Comparison of ENCODE assay signal across 9 cellular contexts in the genomic region with DNA sequence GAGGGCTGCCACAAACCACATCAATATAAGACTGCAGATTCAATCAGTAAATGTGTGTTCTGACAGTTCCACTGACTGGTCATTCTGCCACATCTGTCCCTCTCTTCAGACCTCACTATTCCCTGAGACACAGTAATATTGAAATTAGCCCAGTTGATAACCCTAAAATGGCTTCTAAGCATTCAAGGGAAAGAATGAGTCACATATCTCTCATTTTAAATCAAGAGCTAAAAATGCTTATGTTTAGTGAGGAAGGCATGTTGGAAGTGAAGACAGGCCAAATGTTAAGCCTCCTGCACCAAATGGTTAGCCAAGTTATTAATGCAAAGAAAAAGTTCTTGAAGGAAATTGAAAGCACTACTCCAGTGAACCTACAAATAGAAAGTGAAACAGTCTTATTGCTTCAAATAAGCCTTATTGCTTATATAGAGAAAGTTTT. TPM values are rescaled to one million over a fixed set of nuclear protein-coding genes. Genes with fewer than 3 reads are reported as not detected.
DNase-seq lines count a peak whose midpoint lies in the region; ATAC-seq and TF ChIP-seq lines count a peak whose summit lies in the region.
"Had no signal": no experiment of that assay in that cellular context is flagged by ENCODE, and none has a peak within 500 bp of the region (broad histone marks: within the 10 kb centered on the region; RNA-seq: fewer than 3 reads in every experiment).

No MANE protein-coding gene starts in this region.

- H3K27ac Mint-ChIP-seq in activated naive CD4-positive, alpha-beta T cell treated with anti-CD3 and anti-CD28 coated beads for 36 hours, result peak overlapping the region; percentile 46
- peak overlapping the region; percentile 76 for H3K27ac Mint-ChIP-seq in T-helper 2 cell treated with Interferon-gamma antibody and Interleukin-4, amounts not matched to agents 5 μg/mL and 100 μg/mL, for 36 hours
- peak overlapping the region; percentile 85 for H3K27ac Mint-ChIP-seq in stimulated activated effector memory CD8-positive, alpha-beta T cell treated with anti-CD3 and anti-CD28 coated beads, Interleukin-12 subunit alpha, Interleukin-12 subunit beta, amount 100 ng/mL, for 72 hours
- H3K27ac Mint-ChIP-seq in Calu3 (ENCODE audit: unreplicated experiment), result no peak overlapping the region

- peak; percentile 32 for DNase-seq in activated naive CD4-positive, alpha-beta T cell treated with anti-CD3 and anti-CD28 coated beads for 36 hours
- no peak for DNase-seq in activated naive CD4-positive, alpha-beta T cell (lab: John Stamatoyannopoulos, UW)
- DNase-seq in T-helper 2 cell treated with Interferon-gamma antibody and Interleukin-4, amounts not matched to agents 5 μg/mL and 100 μg/mL, for 36 hours (ENCODE audit: low spot score), result peak; percentile 35
- DNase-seq in stimulated activated effector memory CD8-positive, alpha-beta T cell treated with anti-CD3 and anti-CD28 coated beads, Interleukin-12 subunit alpha, Interleukin-12 subunit beta, amount 100 ng/mL, for 72 hours (ENCODE audit: low spot score in 2 of 2), result no peak
- DNase-seq in NCI-H446 (lab: John Stamatoyannopoulos, UW) (no peak), Calu3 (no peak), epidermal melanocyte (ENCODE audit: insufficient read length, low spot score) (no peak)
- DNase-seq: heart right ventricle had no signal

- TF ChIP-seq CTCF in Calu3 (IDR thresholded peaks at IDR 0.05; ENCODE audit: unreplicated experiment), result no peak

- ATAC-seq in HG02798 (IDR thresholded peaks at IDR 0.05; ENCODE audit: poor library complexity, unreplicated experiment), result peak; percentile 79
- peak; percentile 98 for ATAC-seq in stimulated activated effector memory CD8-positive, alpha-beta T cell treated with anti-CD3 and anti-CD28 coated beads, Interleukin-12 subunit alpha, Interleukin-12 subunit beta, amount 100 ng/mL, for 72 hours
- ATAC-seq: heart right ventricle had no signal

- CTCF ChIA-PET in activated naive CD4-positive, alpha-beta T cell treated with anti-CD3 and anti-CD28 coated beads for 36 hours (lab: Charles Lee), result no interaction called here
- CTCF ChIA-PET in Calu3 (lab: Charles Lee), result no interaction called here

- H3K4me1 Mint-ChIP-seq in activated naive CD4-positive, alpha-beta T cell treated with anti-CD3 and anti-CD28 coated beads for 36 hours (ENCODE audit: low read depth), result peaks cover 18% of the 10 kb centered on the region
- H3K4me1 Mint-ChIP-seq in T-helper 2 cell treated with Interferon-gamma antibody and Interleukin-4, amounts not matched to agents 5 μg/mL and 100 μg/mL, for 36 hours (ENCODE audit: low read depth), result peaks cover 18% of the 10 kb centered on the region
- peaks cover 18% of the 10 kb centered on the region for H3K4me1 Mint-ChIP-seq in stimulated activated effector memory CD8-positive, alpha-beta T cell treated with anti-CD3 and anti-CD28 coated beads, Interleukin-12 subunit alpha, Interleukin-12 subunit beta, amount 100 ng/mL, for 72 hours
- H3K4me1 Mint-ChIP-seq in Calu3 (ENCODE audit: low read depth, unreplicated experiment), result no peaks in the 10 kb centered on the region

- no peaks in the 10 kb centered on the region for H3K27me3 Mint-ChIP-seq in activated naive CD4-positive, alpha-beta T cell treated with anti-CD3 and anti-CD28 coated beads for 36 hours (ENCODE audit: low read depth)
- H3K27me3 Mint-ChIP-seq in T-helper 2 cell treated with Interferon-gamma antibody and Interleukin-4, amounts not matched to agents 5 μg/mL and 100 μg/mL, for 36 hours (ENCODE audit: low read depth), result no peaks in the 10 kb centered on the region
- no peaks in the 10 kb centered on the region for H3K27me3 Mint-ChIP-seq in Calu3 (ENCODE audit: unreplicated experiment)

- no peak overlapping the region for H3K4me3 Mint-ChIP-seq in activated naive CD4-positive, alpha-beta T cell treated with anti-CD3 and anti-CD28 coated beads for 36 hours
- H3K4me3 Mint-ChIP-seq in T-helper 2 cell treated with Interferon-gamma antibody and Interleukin-4, amounts not matched to agents 5 μg/mL and 100 μg/mL, for 36 hours, result peak overlapping the region; percentile 69
- H3K4me3 Mint-ChIP-seq in stimulated activated effector memory CD8-positive, alpha-beta T cell treated with anti-CD3 and anti-CD28 coated beads, Interleukin-12 subunit alpha, Interleukin-12 subunit beta, amount 100 ng/mL, for 72 hours, result peak overlapping the region; percentile 32
- no peak overlapping the region for H3K4me3 Mint-ChIP-seq in Calu3 (ENCODE audit: low read depth, unreplicated experiment)

- intact Hi-C loops in activated naive CD4-positive, alpha-beta T cell treated with anti-CD3 and anti-CD28 coated beads for 36 hours (cut with micrococcal nuclease), result loop anchor here (1.0 to 5.0 kb wide), 4 partner anchors 24 to 215 kb away; a partner anchor contains a TSS
- intact Hi-C loops in Calu3 (cut with micrococcal nuclease; ENCODE audit: unreplicated experiment), result no loop called here

- no peaks in the 10 kb centered on the region for H3K36me3 Mint-ChIP-seq in activated naive CD4-positive, alpha-beta T cell treated with anti-CD3 and anti-CD28 coated beads for 36 hours (ENCODE audit: low read depth)
- H3K36me3 Mint-ChIP-seq in T-helper 2 cell treated with Interferon-gamma antibody and Interleukin-4, amounts not matched to agents 5 μg/mL and 100 μg/mL, for 36 hours (ENCODE audit: low read depth), result peaks cover 4% of the 10 kb centered on the region
- H3K36me3 Mint-ChIP-seq in stimulated activated effector memory CD8-positive, alpha-beta T cell treated with anti-CD3 and anti-CD28 coated beads, Interleukin-12 subunit alpha, Interleukin-12 subunit beta, amount 100 ng/mL, for 72 hours, result peaks cover 7% of the 10 kb centered on the region
- no peaks in the 10 kb centered on the region for H3K36me3 Mint-ChIP-seq in Calu3 (ENCODE audit: insufficient read depth, unreplicated experiment)

- peaks cover 7% of the 10 kb centered on the region for H3K9me3 Mint-ChIP-seq in activated naive CD4-positive, alpha-beta T cell treated with anti-CD3 and anti-CD28 coated beads for 36 hours
- H3K9me3 Mint-ChIP-seq in T-helper 2 cell treated with Interferon-gamma antibody and Interleukin-4, amounts not matched to agents 5 μg/mL and 100 μg/mL, for 36 hours, result peaks cover 10% of the 10 kb centered on the region
- H3K9me3 Mint-ChIP-seq in stimulated activated effector memory CD8-positive, alpha-beta T cell treated with anti-CD3 and anti-CD28 coated beads, Interleukin-12 subunit alpha, Interleukin-12 subunit beta, amount 100 ng/mL, for 72 hours, result no peaks in the 10 kb centered on the region
- no peaks in the 10 kb centered on the region for H3K9me3 Mint-ChIP-seq in Calu3 (ENCODE audit: low read depth, unreplicated experiment)

- no TSS peak for BruUV-seq in Calu3 (replicated peaks; lab: Mats Ljungman, UMichigan)

RNA-seq across cellular contexts. Expression of a gene that starts 24.5 kb away (rescaled TPM):
- total RNA-seq in activated naive CD4-positive, alpha-beta T cell treated with anti-CD3 and anti-CD28 coated beads for 36 hours, result 10 to 100 TPM; 21.4 to 22.0 TPM
- 26.0 and 28.7 TPM in 2 replicates for total RNA-seq in Calu3 (2022)

Comparison
In these comparisons a context has a peak if more than half of its experiments do, and no peak if none do; other contexts are left out.
1. DNase-seq: peak in activated naive CD4-positive, alpha-beta T cell treated with anti-CD3 and anti-CD28 coated beads for 36 hours (single experiment) and T-helper 2 cell treated with Interferon-gamma antibody and Interleukin-4, amounts not matched to agents 5 μg/mL and 100 μg/mL, for 36 hours (single experiment); none in activated naive CD4-positive, alpha-beta T cell (0 of 4), stimulated activated effector memory CD8-positive, alpha-beta T cell treated with anti-CD3 and anti-CD28 coated beads, Interleukin-12 subunit alpha, Interleukin-12 subunit beta, amount 100 ng/mL, for 72 hours (0 of 2), NCI-H446 (0 of 2), Calu3 (single experiment) and epidermal melanocyte (single experiment).
2. H3K4me3 Mint-ChIP-seq: peak in T-helper 2 cell treated with Interferon-gamma antibody and Interleukin-4, amounts not matched to agents 5 μg/mL and 100 μg/mL, for 36 hours (single experiment) and stimulated activated effector memory CD8-positive, alpha-beta T cell treated with anti-CD3 and anti-CD28 coated beads, Interleukin-12 subunit alpha, Interleukin-12 subunit beta, amount 100 ng/mL, for 72 hours (single experiment); none in activated naive CD4-positive, alpha-beta T cell treated with anti-CD3 and anti-CD28 coated beads for 36 hours (single experiment) and Calu3 (single experiment).